31 cellular contexts compared by ENCODE assay signal in genomic region chr14:25526290-25526689, GRCh38.
DNase-seq lines count a peak whose midpoint lies in the region; ATAC-seq, FAIRE-seq and TF ChIP-seq lines count a peak whose summit lies in the region.
"Had no signal": no experiment of that assay in that cellular context is flagged by ENCODE, and none has a peak within 500 bp of the region (broad histone marks: within the 10 kb centered on the region; RNA-seq: fewer than 3 reads in every experiment).

No MANE protein-coding gene starts in this region.

- H3K36me3 ChIP-seq in HepG2 (replicated peaks in 1 of 2; ENCODE audit: control insufficient read depth in 1 of 2, insufficient read depth in 2 of 2, low read length in 2 of 2) (no peaks in the 10 kb centered on the region), right lobe of liver (no peaks in the 10 kb centered on the region), HEK293 (ENCODE audit: control insufficient read depth in 2 of 2, insufficient read depth in 1 of 2, low read length in 2 of 2) (no peaks in the 10 kb centered on the region), heart left ventricle (no peaks in the 10 kb centered on the region)
- H3K36me3 ChIP-seq: BE2C; BLaER1; BLaER1 treated with 17β-estradiol and CSF1 and Interleukin-3, amounts not matched to agents 10 nM and 100 nM had no signal

- ATAC-seq in HepG2 (no peak), right lobe of liver (no peak), heart left ventricle (no peak)
- ATAC-seq: A549; CD8-positive, alpha-beta T cell had no signal

- TF ChIP-seq RAD21 in HepG2 (CRISPR knock-in tag; IDR thresholded peaks at IDR 0.05), result no peak

- H3K9me3 ChIP-seq in HepG2 (ENCODE audit: low read length) (peaks cover 84% of the 10 kb centered on the region), right lobe of liver (no peaks in the 10 kb centered on the region), HEK293 (ENCODE audit: control insufficient read depth, insufficient read depth, low read depth, low read length) (no peaks in the 10 kb centered on the region), heart left ventricle (no peaks in the 10 kb centered on the region)
- H3K9me3 ChIP-seq: A549, BE2C, BLaER1, Caco-2 had no signal

- no peak for TF ChIP-seq CTCF in HepG2 (CRISPR knock-in tag; IDR thresholded peaks at IDR 0.05)
- no peak for TF ChIP-seq CTCF in right lobe of liver (IDR thresholded peaks at IDR 0.05)
- TF ChIP-seq CTCF in HEK293 (tag by site-specific recombination; IDR thresholded peaks at IDR 0.05), result no peak
- no peak for TF ChIP-seq CTCF in heart left ventricle (IDR thresholded peaks at IDR 0.05)

- TF ChIP-seq POLR2A in HepG2 (IDR thresholded peaks at IDR 0.05; ENCODE audit: insufficient read depth in 1 of 2, low read depth in 2 of 2, low read length in 2 of 2), result no peak
- TF ChIP-seq POLR2A in right lobe of liver (IDR thresholded peaks at IDR 0.05), result no peak
- TF ChIP-seq POLR2A in heart left ventricle (IDR thresholded peaks at IDR 0.05), result no peak

- 44% methylated on average over 2 of the region's 2 CpGs for WGBS in HepG2 (ENCODE audit: low lambda C conversion rate)
- WGBS in right lobe of liver (ENCODE audit: insufficient coverage, low coverage, low lambda C conversion rate, missing lambda C conversion rate), result 85% methylated on average over 2 of the region's 2 CpGs
- 93 to 96% (median 95%) methylated on average over 2 of the region's 2 CpGs for WGBS in heart left ventricle, 4 donors

- no peaks in the 10 kb centered on the region for H4K20me1 ChIP-seq in HepG2 (ENCODE audit: insufficient read depth, low read length)
- H4K20me1 ChIP-seq: BLaER1; BLaER1 treated with 17β-estradiol and CSF1 and Interleukin-3, amounts not matched to agents 10 nM and 100 nM had no signal

- POLR2A ChIA-PET in HepG2 (lab: Yijun Ruan, JAX) (no interaction called here), HEK293 (lab: Yijun Ruan, JAX) (no interaction called here)

- FAIRE-seq in HepG2 (lab: Jason Lieb, UNC), result no peak
- FAIRE-seq: A204.1, A549, D721Med had no signal

- intact Hi-C loops in HepG2 (cut with micrococcal nuclease; ENCODE audit: unreplicated experiment) (no loop called here), right lobe of liver (cut with DNase I) (no loop called here), heart left ventricle (cut with DNase I) (no loop called here)

- H2AFZ ChIP-seq in HepG2 (ENCODE audit: low read length), result no peak overlapping the region

- H3K79me2 ChIP-seq in HepG2 (ENCODE audit: insufficient read depth, low read length), result no peaks in the 10 kb centered on the region

- H3K9ac ChIP-seq in HepG2 (ENCODE audit: insufficient read depth, low read depth, low read length), result no peak overlapping the region
- H3K9ac ChIP-seq: BLaER1; BLaER1 treated with 17β-estradiol and CSF1 and Interleukin-3, amounts not matched to agents 10 nM and 100 nM had no signal

- H3K4me2 ChIP-seq in HepG2 (ENCODE audit: low read depth, low read length), result no peak overlapping the region
- H3K4me2 ChIP-seq: A549; BLaER1; BLaER1 treated with 17β-estradiol and CSF1 and Interleukin-3, amounts not matched to agents 10 nM and 100 nM had no signal

- H3K4me1 ChIP-seq in HepG2 (ENCODE audit: insufficient read depth, low read length) (no peaks in the 10 kb centered on the region), right lobe of liver (no peaks in the 10 kb centered on the region), HEK293 (ENCODE audit: control insufficient read depth, insufficient read depth, low read length) (no peaks in the 10 kb centered on the region), heart left ventricle (no peaks in the 10 kb centered on the region)
- H3K4me1 ChIP-seq: A549; BE2C; BLaER1; BLaER1 treated with 17β-estradiol and CSF1 and Interleukin-3, amounts not matched to agents 10 nM and 100 nM; Caco-2 had no signal

- CTCF ChIA-PET in HepG2 (lab: Yijun Ruan, JAX; ENCODE audit: low intra/inter-chr PET ratio, low total read pairs) (no interaction called here), HEK293 (lab: Yijun Ruan, JAX) (interaction anchor here (0.6 to 0.8 kb wide), 2 partner anchors 9 to 11 kb away, joined by 3 read pairs; no protein-coding TSS in a partner anchor)

- in situ Hi-C loops in HepG2 (cut with HindIII; ENCODE audit: extremely low pct_ligation_motif_present, low pct_unique_long_range_greater_than_20kb), result no loop called here

- TF ChIP-seq EP300 in HepG2 (IDR thresholded peaks at IDR 0.05; ENCODE audit: low read depth in 2 of 2, low read length in 2 of 2) (no peak), HepG2 (CRISPR knock-in tag; IDR thresholded peaks at IDR 0.05; ENCODE audit: borderline replicate concordance) (no peak)

- H3K27ac ChIP-seq in HepG2 (ENCODE audit: extremely low read length, insufficient read depth, low read length), result no peak overlapping the region
- no peak overlapping the region for H3K27ac ChIP-seq in right lobe of liver
- H3K27ac ChIP-seq in HEK293 (ENCODE audit: extremely low read depth, low read depth, low read length), result no peak overlapping the region
- H3K27ac ChIP-seq in heart left ventricle, result no peak overlapping the region
- H3K27ac ChIP-seq: 22Rv1; A549; BLaER1; BLaER1 treated with 17β-estradiol and CSF1 and Interleukin-3, amounts not matched to agents 10 nM and 100 nM; C4-2B had no signal

- H3K4me3 ChIP-seq in HepG2 (replicated peaks in 1 of 3; ENCODE audit: insufficient read depth in 1 of 3, low read depth in 2 of 3, low read length in 3 of 3) (no peak overlapping the region), right lobe of liver (no peak overlapping the region), HEK293 (ENCODE audit: low read depth, low read length) (no peak overlapping the region), heart left ventricle (no peak overlapping the region)
- H3K4me3 ChIP-seq: A549; BLaER1; BLaER1 treated with 17β-estradiol and CSF1 and Interleukin-3, amounts not matched to agents 10 nM and 100 nM had no signal

- no TSS peak for BruUV-seq in HepG2 (replicated peaks; lab: Mats Ljungman, UMichigan)

- no peaks in the 10 kb centered on the region for H3K27me3 ChIP-seq in HepG2 (ENCODE audit: control insufficient read depth in 1 of 2, insufficient read depth in 2 of 2, low read length in 2 of 2)
- H3K27me3 ChIP-seq in right lobe of liver, result no peaks in the 10 kb centered on the region
- H3K27me3 ChIP-seq in heart left ventricle, result no peaks in the 10 kb centered on the region
- H3K27me3 ChIP-seq: BE2C; BLaER1; BLaER1 treated with 17β-estradiol and CSF1 and Interleukin-3, amounts not matched to agents 10 nM and 100 nM had no signal

- no peak for DNase-seq in HepG2 (ENCODE audit: low spot score)
- no peak for DNase-seq in right lobe of liver
- no peak for DNase-seq in heart left ventricle
- DNase-seq: 8988T; ACHN; AML-193; BE2C; C1 segment of cervical spinal cord; Caco-2; Calu3; CD4-positive, alpha-beta memory T cell; CD4-positive, alpha-beta T cell; CD4-positive, CD25-positive, alpha-beta regulatory T cell; CD8-positive, alpha-beta memory T cell; CD8-positive, alpha-beta T cell; COR-L47; DMS 273 treated with DMSO at 0.1 percent for 48 hours; DMS153; DMS53; DMS79; DMS79 treated with DMSO at 0.1 percent for 48 hours; DND-41; EL had no signal

TF ChIP-seq in HepG2, 621 proteins besides CTCF, POLR2A, EP300 and RAD21:
- peak; percentile 80 for TF ChIP-seq CREB1 (IDR thresholded peaks at IDR 0.05)
- no peak for TF ChIP-seq CREB1 (CRISPR knock-in tag; IDR thresholded peaks at IDR 0.05)
- no peak for TF ChIP-seq CSRNP1 (CRISPR knock-in tag; IDR thresholded peaks at IDR 0.05)
- peak; percentile 94 for TF ChIP-seq ATF7 (IDR thresholded peaks at IDR 0.05)
- no peak for TF ChIP-seq ATF7 (CRISPR knock-in tag; IDR thresholded peaks at IDR 0.05)

TF ChIP-seq in HEK293, 187 proteins besides CTCF, POLR2A, EP300 and RAD21:
- TF ChIP-seq ATF2 (tag by site-specific recombination; IDR thresholded peaks at IDR 0.05; ENCODE audit: low read depth) (0 out of 2 replicates have a peak, but pooled peaks have one; percentile 6), ZNF624 (tag by site-specific recombination; IDR thresholded peaks at IDR 0.05) (no peak), ZBTB17 (tag by site-specific recombination; IDR thresholded peaks at IDR 0.05) (no peak)
TF ChIP-seq in HEK293: peak in this region for 1.

Comparison
In these comparisons a context has a peak if more than half of its experiments do, and no peak if none do; other contexts are left out.
1. Of the 63 proteins assayed by ChIP-seq in both HepG2 and HEK293: peak only in HepG2: none; only in HEK293: ATF2; in both: none; in neither: 62.